ENCODE assay signal across 8 cellular contexts in the genomic region with DNA sequence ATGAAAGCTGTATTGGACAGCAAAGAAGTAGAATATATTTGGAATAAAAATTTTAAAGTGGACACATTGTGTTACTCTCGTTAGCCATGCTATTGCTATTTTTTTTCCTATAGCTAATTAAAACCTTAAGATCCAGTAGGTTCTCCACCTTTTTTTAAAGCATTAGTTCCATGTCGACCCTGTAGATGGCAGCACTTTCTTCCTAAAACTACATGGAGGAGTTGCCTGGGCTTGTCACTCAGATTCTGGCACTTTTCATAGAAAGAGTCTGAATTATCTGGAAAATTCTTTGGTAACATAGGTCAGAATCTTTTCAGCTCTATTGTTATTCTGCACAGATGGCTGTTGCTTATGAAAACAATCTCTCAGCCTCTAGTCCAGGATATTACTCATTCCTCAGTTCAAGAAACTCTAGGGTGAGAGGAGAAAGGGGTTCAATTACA. TPM values are rescaled to one million over a fixed set of nuclear protein-coding genes. Genes with fewer than 3 reads are reported as not detected.
DNase-seq lines count a peak whose midpoint lies in the region; ATAC-seq, FAIRE-seq and TF ChIP-seq lines count a peak whose summit lies in the region.

No MANE protein-coding gene starts in this region.

- no peak overlapping the region for H3K27ac Mint-ChIP-seq in memory B cell

- peak overlapping the region; percentile 17 for H3K27ac ChIP-seq in ACC112 (ENCODE audit: low read depth, low read length)
- H3K27ac ChIP-seq in H1 (ENCODE audit: low read depth, low read length) = no peak overlapping the region

- 3% methylated on average over 2 of the region's 2 CpGs; no CpG with 5 or more reads in 1 of the 2 experiments for WGBS in H1 (ENCODE audit: extremely low coverage in 1 of 2, insufficient coverage in 1 of 2, insufficient read length in 1 of 2, insufficient replicate concordance in 2 of 2, low coverage in 1 of 2, low lambda C conversion rate in 2 of 2, missing lambda C conversion rate in 1 of 2), 2 experiments

- peak overlapping the region; percentile 6 for H2AFZ ChIP-seq in ACC112 (ENCODE audit: low read length, unreplicated experiment)
- peak overlapping the region; percentile 39; the same call in 1 of the 2 replicates for H2AFZ ChIP-seq in H1 (ENCODE audit: low read length)

- CTCF ChIA-PET in H1 (lab: Charles Lee; ENCODE audit: partially characterized antibody) = interaction anchor here (0.6 to 3.0 kb wide), 44 partner anchors 8 to 1183 kb away, joined by 3 to 31 read pairs (median 3); a partner anchor contains a TSS

- H3K14ac ChIP-seq in H1 (ENCODE audit: insufficient read length) = no peak overlapping the region

- H4K91ac ChIP-seq in H1 (replicated peaks; ENCODE audit: insufficient read length, low read length) = peak overlapping the region; percentile 12

- H2BK15ac ChIP-seq in H1 (ENCODE audit: low read length) = no peak overlapping the region

- no peak overlapping the region for H3K56ac ChIP-seq in H1 (replicated peaks; ENCODE audit: insufficient read length, low read depth, low read length)

- no peak overlapping the region for H2BK5ac ChIP-seq in H1 (ENCODE audit: low read depth, low read length)

- H3K4me1 Mint-ChIP-seq in memory B cell = peaks cover 10% of the 10 kb centered on the region

- no peak overlapping the region for H2BK120ac ChIP-seq in H1 (replicated peaks; ENCODE audit: low read depth, low read length)

- H3K18ac ChIP-seq in H1 (ENCODE audit: extremely low read depth, low read length) = no peak overlapping the region

- no peak overlapping the region for H3K23ac ChIP-seq in H1 (ENCODE audit: insufficient read length)

- peak; percentile 80 for FAIRE-seq in H1 (lab: Jason Lieb, UNC)

- ATAC-seq in HG02678 (IDR thresholded peaks at IDR 0.05; ENCODE audit: unreplicated experiment) (peak; percentile 57), memory B cell (ENCODE audit: low read depth) (peak; percentile 40)

- H3K4me1 ChIP-seq in ACC112 (ENCODE audit: control insufficient read depth, insufficient read depth, low read length, unreplicated experiment) = peaks cover 10% of the 10 kb centered on the region
- peaks cover 0 to 9% (median 2%) of the 10 kb centered on the region in 4 experiments; a peak in 3 of 7 replicates for H3K4me1 ChIP-seq in H1 (replicated peaks in 1 of 4; ENCODE audit: control insufficient read depth in 3 of 4, insufficient read depth in 4 of 4, low read length in 3 of 4)

- TF ChIP-seq RAD21 in H1 (IDR thresholded peaks at IDR 0.05 in 1 of 2, conservative IDR thresholded peaks at IDR 0.05 in 1 of 2; ENCODE audit: low read depth in 2 of 2, low read length in 2 of 2) = peak; percentile 79

- peaks cover 4% of the 10 kb centered on the region for H3K27me3 Mint-ChIP-seq in memory B cell

- H3K27me3 ChIP-seq in ACC112 (ENCODE audit: insufficient read depth, low read length) = no peaks in the 10 kb centered on the region
- peaks cover 0 to 1% (median 0%) of the 10 kb centered on the region in 4 experiments; a peak in 1 of 7 replicates for H3K27me3 ChIP-seq in H1 (replicated peaks in 1 of 4; ENCODE audit: control insufficient read depth in 3 of 4, extremely low read depth in 1 of 4, insufficient read depth in 3 of 4, low read length in 3 of 4)

- no peak overlapping the region for H2BK20ac ChIP-seq in H1 (ENCODE audit: low read length)

- no peaks in the 10 kb centered on the region for H3K36me3 Mint-ChIP-seq in memory B cell

- H3K23me2 ChIP-seq in H1 (ENCODE audit: low read depth, low read length) = peaks cover 1% of the 10 kb centered on the region; the same call in 1 of the 2 replicates

- no peak overlapping the region for H2BK12ac ChIP-seq in H1 (ENCODE audit: low read depth, low read length)

- no peaks in the 10 kb centered on the region for H3K79me2 ChIP-seq in ACC112 (ENCODE audit: control insufficient read depth, insufficient read depth, low read length, unreplicated experiment)
- no peaks in the 10 kb centered on the region for H3K79me2 ChIP-seq in H1 (ENCODE audit: control insufficient read depth in 1 of 2, insufficient read depth in 2 of 2, low read length in 2 of 2)

- POLR2A ChIA-PET in H1 (lab: Charles Lee; ENCODE audit: partially characterized antibody) = no interaction called here

- H3K9me3 Mint-ChIP-seq in memory B cell = no peaks in the 10 kb centered on the region

- H4K5ac ChIP-seq in H1 (ENCODE audit: insufficient read length, low read depth, low read length) = no peak overlapping the region

- no peak for TF ChIP-seq EP300 in H1 (IDR thresholded peaks at IDR 0.05; ENCODE audit: borderline replicate concordance in 1 of 2, low read depth in 2 of 2, low read length in 2 of 2)

- H4K20me1 ChIP-seq in H1 (replicated peaks in 1 of 2; ENCODE audit: control insufficient read depth in 1 of 2, insufficient read depth in 2 of 2, low read length in 2 of 2) = no peaks in the 10 kb centered on the region

- no peak overlapping the region for H3K4me2 ChIP-seq in H1 (ENCODE audit: insufficient read depth in 1 of 2, low read depth in 2 of 2, low read length in 2 of 2)

- TF ChIP-seq POLR2A in H1 (IDR thresholded peaks at IDR 0.05; ENCODE audit: control extremely low read depth in 1 of 2, low read depth in 2 of 2, low read length in 2 of 2) = no peak

- H3K4me3 Mint-ChIP-seq in memory B cell = no peak overlapping the region

- no peak overlapping the region for H3K4me3 ChIP-seq in ACC112 (ENCODE audit: low read depth, low read length)
- H3K4me3 ChIP-seq in H1 (ENCODE audit: extremely low read depth in 1 of 4, insufficient read depth in 2 of 4, low read depth in 3 of 4, low read length in 4 of 4) = no peak overlapping the region

- no peak overlapping the region for H2AK5ac ChIP-seq in H1 (ENCODE audit: low read depth, low read length)

- no peaks in the 10 kb centered on the region for H3K79me1 ChIP-seq in H1 (ENCODE audit: low read depth, low read length)

- no peak overlapping the region for H3K9ac ChIP-seq in H1 (replicated peaks in 1 of 4; ENCODE audit: extremely low read depth in 1 of 4, low read depth in 3 of 4, low read length in 3 of 4)

- H3K36me3 ChIP-seq in ACC112 (ENCODE audit: insufficient read depth, low read length) = no peaks in the 10 kb centered on the region
- no peaks in the 10 kb centered on the region for H3K36me3 ChIP-seq in H1 (ENCODE audit: control insufficient read depth in 2 of 4, insufficient read depth in 4 of 4, low read length in 3 of 4)

- TF ChIP-seq CTCF in GM12872 (IDR thresholded peaks at IDR 0.05; ENCODE audit: insufficient read depth, low read depth, low read length) (peak; percentile 54), H1 (IDR thresholded peaks at IDR 0.05; ENCODE audit: control extremely low read depth in 1 of 3, insufficient read depth in 1 of 3, low read depth in 1 of 3, low read length in 3 of 3) (peak in 2 of 3 experiments; percentile 58 to 62; a peak in 3 of 4 replicates)

- H3K4ac ChIP-seq in H1 (replicated peaks; ENCODE audit: insufficient read length, low read depth, low read length) = no peak overlapping the region

- no peak overlapping the region for H4K8ac ChIP-seq in H1 (ENCODE audit: extremely low read depth, insufficient read depth, low read length)

- DNase-seq in NCI-H1048 (lab: John Stamatoyannopoulos, UW) (peak; percentile 7), SW480 (ENCODE audit: low spot score) (peak; percentile 49), H1 (ENCODE audit: low read depth in 1 of 2, low spot score in 2 of 2) (no peak), memory B cell (ENCODE audit: low spot score in 2 of 2) (peak; percentile 40 to 51), ureter (ENCODE audit: low spot score) (peak; percentile 65)

- H3K9me3 ChIP-seq in H1 (ENCODE audit: insufficient read depth in 2 of 2, low read depth in 1 of 2, low read length in 1 of 2) = no peaks in the 10 kb centered on the region

TF ChIP-seq in H1, 55 proteins besides CTCF, POLR2A, EP300 and RAD21:
- no peak for TF ChIP-seq POLR2AphosphoS5 (IDR thresholded peaks at IDR 0.05; ENCODE audit: low read depth, low read length)
- no peak for TF ChIP-seq CEBPB (IDR thresholded peaks at IDR 0.05; ENCODE audit: low read depth, low read length)
- TF ChIP-seq SUZ12 (IDR thresholded peaks at IDR 0.05; ENCODE audit: low read length) = no peak
- no peak for TF ChIP-seq KDM1A (IDR thresholded peaks at IDR 0.05; ENCODE audit: borderline replicate concordance, low read length)
- no peak for TF ChIP-seq HDAC2 (IDR thresholded peaks at IDR 0.05; ENCODE audit: borderline replicate concordance in 1 of 2, low read depth in 2 of 2, low read length in 2 of 2)
- TF ChIP-seq CHD1 (IDR thresholded peaks at IDR 0.05; ENCODE audit: low read depth, low read length) = no peak
- no peak for TF ChIP-seq CBX5 (IDR thresholded peaks at IDR 0.05; ENCODE audit: low read depth, low read length)

RNA-seq across cellular contexts. Expression of a gene that starts 42.0 kb away (rescaled TPM):
- total RNA-seq in H1 (2021; fragmentation: NEBNext Ultra II Directional; extraction: Animal tissue kit (Norgen Biotek cat#: 25700)) = 0.10 and 0.17 TPM in 2 replicates
- 0.03 and 0.05 TPM in 2 replicates for polyA plus RNA-seq in H1 (2011; rRNA removed)
- polyA plus RNA-seq in H1 (2011; cell fraction: cytosol; rRNA removed) = 0.04 TPM
- 0.37 TPM for polyA plus RNA-seq in H1 (2011; cell fraction: nucleus; rRNA removed)
- polyA plus RNA-seq in H1 (2012, experiment 1 of 2) = 0.03 to 0.11 TPM (median 0.05 TPM) in 4 replicates
- not detected for polyA plus RNA-seq in H1 (2012, experiment 2 of 2)
- 0.02 TPM for polyA plus RNA-seq in H1 (2013, experiment 1 of 2)
- polyA plus RNA-seq in H1 (2013, experiment 2 of 2) = 0.06 TPM
- 0.07 and 0.69 TPM in 2 replicates for polyA minus RNA-seq in H1 (2011; rRNA and poly(A)+ RNA removed)
- not detected for polyA minus RNA-seq in H1 (2011; cell fraction: cytosol; rRNA and poly(A)+ RNA removed)
- polyA minus RNA-seq in H1 (2011; cell fraction: nucleus; rRNA and poly(A)+ RNA removed) = 1.6 TPM
- 9.6 TPM for total RNA-seq in ureter

Comparison
In these comparisons a context has a peak if more than half of its experiments do, and no peak if none do; other contexts are left out.
1. DNase-seq: peak in NCI-H1048 (single experiment), SW480 (single experiment), memory B cell (2 of 2) and ureter (single experiment); none in H1 (0 of 2).